Comparison of ENCODE assay signal across 18 cellular contexts in the genomic region with DNA sequence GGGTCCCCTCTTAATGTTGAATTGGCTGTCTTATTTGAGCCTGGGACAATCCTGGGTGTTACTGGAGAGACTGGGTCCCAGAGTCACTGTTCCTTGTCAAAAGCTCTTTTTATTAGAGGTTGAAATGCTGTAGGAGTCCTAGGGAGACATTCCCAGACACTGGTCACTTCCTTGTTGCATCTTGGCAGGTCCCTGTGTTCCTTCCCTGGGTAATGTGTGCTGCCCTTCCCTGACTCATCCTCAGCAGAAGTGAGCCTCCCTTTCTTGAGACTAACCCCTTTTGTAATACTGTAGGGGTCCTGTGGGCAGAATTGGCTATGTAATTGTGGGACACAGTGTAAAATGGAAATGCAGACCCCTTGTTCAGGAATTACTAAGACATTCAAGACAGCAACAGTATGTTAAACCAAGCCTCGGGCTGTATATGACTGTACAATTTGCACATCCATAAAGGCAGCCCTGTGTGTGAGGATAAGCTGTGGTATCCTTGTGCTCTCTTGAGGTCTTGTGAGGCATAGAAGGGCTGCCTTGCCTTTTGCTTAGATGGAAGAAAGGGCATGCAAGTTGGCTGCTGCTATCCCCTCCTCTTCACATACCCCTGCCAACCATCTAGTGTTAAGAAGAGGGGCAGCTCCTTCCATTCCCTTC. TPM values are rescaled to one million over a fixed set of nuclear protein-coding genes. Genes with fewer than 3 reads are reported as not detected.
A peak's percentile ranks its signal among the peaks of the same experiment; 100 is the strongest.
DNase-seq lines count a peak whose midpoint lies in the region; ATAC-seq and TF ChIP-seq lines count a peak whose summit lies in the region.
"Had no signal": no experiment of that assay in that cellular context is flagged by ENCODE, and none has a peak within 500 bp of the region (broad histone marks: within the 10 kb centered on the region; RNA-seq: fewer than 3 reads in every experiment).

No MANE protein-coding gene starts in this region.

- TF ChIP-seq CTCF in PC-3 (conservative IDR thresholded peaks at IDR 0.05; ENCODE audit: low read depth, low read length) (no peak), thyroid gland (IDR thresholded peaks at IDR 0.05) (no peak)

- no peaks in the 10 kb centered on the region for H4K20me1 ChIP-seq in PC-3 (ENCODE audit: low read length)

- DNase-seq in ELR (ENCODE audit: low read depth) (peak; percentile 47), PC-3 (no peak), fibroblast of gingiva (ENCODE audit: low read depth) (peak; percentile 49), erythroblast (lab: John Stamatoyannopoulos, UW) (no peak), dermis blood vessel endothelial cell (no peak), thyroid gland (no peak)
- DNase-seq: BE2C; CD8-positive, alpha-beta T cell; DMS79 treated with DMSO at 0.1 percent for 48 hours; NCI-H1048; NCI-H146; NCI-H2081 treated with DMSO at 0.1 percent for 48 hours; NCI-H2227 treated with DMSO at 0.1 percent for 48 hours; NCI-H524 treated with DMSO at 0.1 percent for 48 hours; OCI-M1 had no signal

- H3K36me3 ChIP-seq in PC-3 (ENCODE audit: low read depth, low read length) (no peaks in the 10 kb centered on the region), skeletal muscle satellite cell (ENCODE audit: insufficient read depth, low read length) (no peaks in the 10 kb centered on the region), thyroid gland (no peaks in the 10 kb centered on the region)
- H3K36me3 ChIP-seq: BE2C had no signal

- peaks cover 3% of the 10 kb centered on the region for H3F3A ChIP-seq in PC-3 (ENCODE audit: low read length, unreplicated experiment)

- no peaks in the 10 kb centered on the region for H3K79me2 ChIP-seq in PC-3 (ENCODE audit: low read length)

- H3K27ac ChIP-seq in PC-3 (ENCODE audit: low read length) (no peak overlapping the region), thyroid gland (no peak overlapping the region)

- no peak overlapping the region for H2AFZ ChIP-seq in PC-3 (ENCODE audit: low read length)

- H3K9me3 ChIP-seq in PC-3 (ENCODE audit: low read length), result no peaks in the 10 kb centered on the region
- H3K9me3 ChIP-seq in skeletal muscle satellite cell (replicated peaks; ENCODE audit: low read length), result no peaks in the 10 kb centered on the region
- no peaks in the 10 kb centered on the region for H3K9me3 ChIP-seq in thyroid gland
- H3K9me3 ChIP-seq: BE2C had no signal

- WGBS in thyroid gland, 2 donors, result 100% methylated on average over 1 of the region's 1 CpG

- ATAC-seq in PC-3, result peak; percentile 37; the same call in 1 of the 2 replicates
- ATAC-seq: CD8-positive, alpha-beta T cell; HCT116; K562 had no signal

- H3K9me2 ChIP-seq in PC-3 (replicated peaks; ENCODE audit: low read length), result no peaks in the 10 kb centered on the region

- POLR2A ChIA-PET in PC-3 (lab: Charles Lee; ENCODE audit: unreplicated experiment), result no interaction called here

- CTCF ChIA-PET in PC-3 (lab: Charles Lee), result no interaction called here

- intact Hi-C loops in PC-3 (cut with micrococcal nuclease), result no loop called here
- intact Hi-C loops in thyroid gland (cut with DNase I), result no loop called here

- no TSS peak for BruUV-seq in PC-3 (replicated peaks; lab: Mats Ljungman, UMichigan)

- no peak for TF ChIP-seq POLR2A in erythroblast (IDR thresholded peaks at IDR 0.05; ENCODE audit: low read length)
- TF ChIP-seq POLR2A in thyroid gland (IDR thresholded peaks at IDR 0.05), result no peak

- peaks cover 42% of the 10 kb centered on the region for H3K4me1 ChIP-seq in PC-3 (ENCODE audit: insufficient read depth, low read length)
- H3K4me1 ChIP-seq in skeletal muscle satellite cell (ENCODE audit: control insufficient read depth, insufficient read depth, low read length), result peaks cover 63% of the 10 kb centered on the region
- peaks cover 0 to 4% of the 10 kb centered on the region in 2 donors for H3K4me1 ChIP-seq in thyroid gland
- H3K4me1 ChIP-seq: BE2C had no signal

- no peak overlapping the region for H3K9ac ChIP-seq in PC-3 (ENCODE audit: low read length)
- H3K9ac ChIP-seq in skeletal muscle satellite cell (ENCODE audit: low read depth, low read length), result peak overlapping the region; percentile 25

- H3K27me3 ChIP-seq in PC-3 (ENCODE audit: low read length), result no peaks in the 10 kb centered on the region
- H3K27me3 ChIP-seq in skeletal muscle satellite cell (ENCODE audit: control insufficient read depth, insufficient read depth, low read length), result no peaks in the 10 kb centered on the region
- H3K27me3 ChIP-seq in thyroid gland, result no peaks in the 10 kb centered on the region
- H3K27me3 ChIP-seq: BE2C had no signal

- H3K4me2 ChIP-seq in PC-3 (ENCODE audit: low read length) (no peak overlapping the region), skeletal muscle satellite cell (ENCODE audit: low read length) (no peak overlapping the region)

- no peak overlapping the region for H3K4me3 ChIP-seq in PC-3 (ENCODE audit: low read length)
- H3K4me3 ChIP-seq in skeletal muscle satellite cell (ENCODE audit: low read length), result no peak overlapping the region
- H3K4me3 ChIP-seq in thyroid gland (replicated peaks in 1 of 3), result no peak overlapping the region
- H3K4me3 ChIP-seq: K562 had no signal

RNA-seq across cellular contexts. Expression of a gene that starts 53.5 kb away (rescaled TPM):
- total RNA-seq in PC-3 (2014; rRNA removed), result 1.2 TPM in 2 replicates
- 3.5 and 5.3 TPM in 2 replicates for total RNA-seq in skeletal muscle satellite cell (2012; rRNA removed)
- total RNA-seq in dermis blood vessel endothelial cell, result 2.0 and 2.4 TPM in 2 replicates
- total RNA-seq in thyroid gland, result 10 to 100 TPM in 3 of 4 donors, 1 to 10 TPM in 1; 6.6 to 19.7 (median 12.3) TPM
- total RNA-seq: K562 had no signal

Comparison
In these comparisons a context has a peak if more than half of its experiments do, and no peak if none do; other contexts are left out.
1. DNase-seq: peak in ELR (single experiment) and fibroblast of gingiva (single experiment); none in PC-3 (single experiment), erythroblast (0 of 2), dermis blood vessel endothelial cell (single experiment) and thyroid gland (0 of 2).